ENCODE assay signal across 1 cellular context in genomic region chr18:27627927-27628326, GRCh38.
TF ChIP-seq lines count a peak whose summit lies in the region.

No MANE protein-coding gene starts in this region.

TF ChIP-seq in neural cell, 6 proteins besides CTCF, POLR2A, EP300 and RAD21 (continued from another document):
- TF ChIP-seq REST (IDR thresholded peaks at IDR 0.05; ENCODE audit: borderline replicate concordance) = no peak
TF ChIP-seq in neural cell: peak in this region for 0.
